8 cellular contexts compared by ENCODE assay signal in the genomic region with DNA sequence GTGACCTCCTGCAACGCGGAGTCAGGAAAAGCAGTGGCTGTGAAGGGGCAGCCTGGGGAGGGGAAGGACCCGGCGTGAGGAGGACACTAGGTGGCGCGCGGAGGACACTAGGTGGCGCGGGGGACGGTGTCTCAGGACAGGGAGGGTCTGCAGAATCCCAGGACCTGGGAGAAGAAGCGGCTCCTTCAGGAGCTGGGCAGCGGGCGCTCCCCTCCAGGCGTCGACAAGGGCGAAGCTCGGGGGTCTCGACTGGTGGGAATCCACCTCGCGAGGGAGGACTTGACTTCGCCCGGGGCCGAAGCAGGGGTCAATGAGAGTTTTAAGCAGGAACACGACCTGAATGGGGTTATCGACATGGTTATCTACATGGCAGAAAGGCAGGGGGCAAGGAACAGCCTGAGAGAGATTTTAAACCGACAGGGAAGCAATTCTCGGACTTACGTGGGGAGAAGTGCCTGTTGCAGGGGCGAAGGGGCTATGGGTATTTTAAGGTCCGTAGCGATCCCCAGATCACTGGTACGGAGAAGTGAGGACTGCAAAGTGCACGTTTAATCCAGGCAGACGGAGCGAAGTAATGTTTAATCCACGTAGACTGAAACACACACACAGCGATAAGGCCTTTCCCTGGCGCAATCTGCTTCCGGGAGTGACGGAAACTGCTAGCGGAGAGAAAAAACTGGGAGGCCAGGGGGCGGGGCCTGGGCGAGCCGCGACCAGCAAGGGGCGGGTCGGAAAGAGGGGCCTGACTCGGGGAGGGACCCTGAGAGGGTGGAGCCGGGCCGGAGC. TPM values are rescaled to one million over a fixed set of nuclear protein-coding genes. Genes with fewer than 3 reads are reported as not detected.
DNase-seq lines count a peak whose midpoint lies in the region; TF ChIP-seq lines count a peak whose summit lies in the region.

A gene (minus strand): TSS at position 648 of the 786 bp plus-strand sequence. CDS start 9,426 bp downstream, outside the sequence.

- H3K27me3 Mint-ChIP-seq in activated naive CD4-positive, alpha-beta T cell treated with anti-CD3 and anti-CD28 coated beads, Interleukin-2, amount 50 U/mL, for 24 hours: no peaks in the 10 kb centered on the region

- POLR2A ChIA-PET in SK-N-SH (lab: Yijun Ruan, JAX): interaction anchor here (0.6 to 2.2 kb wide), 3 partner anchors 50 to 58 kb away, joined by 3 to 10 read pairs (median 3); a partner anchor contains a TSS

- no peak for TF ChIP-seq EP300 in SK-N-SH (IDR thresholded peaks at IDR 0.05; ENCODE audit: borderline replicate concordance in 1 of 2, low read depth in 1 of 2, low read length in 1 of 2)

- H3K27me3 ChIP-seq in SK-N-SH (ENCODE audit: insufficient read depth): no peaks in the 10 kb centered on the region

- CTCF ChIA-PET in SK-N-SH (lab: Yijun Ruan, JAX): interaction anchor here (0.6 to 2.8 kb wide), 19 partner anchors 9 to 722 kb away, joined by 3 to 20 read pairs (median 4); a partner anchor contains a TSS

- H3K27ac ChIP-seq in SK-N-SH (ENCODE audit: low read depth in 2 of 2, low read length in 1 of 2) (peak within 1 kb of the TSS; percentile 92 to 97), temporal lobe (ENCODE audit: low read depth, low read length) (peak within 1 kb of the TSS; percentile 87)

- peak within 1 kb of the TSS; percentile 100 for H2AFZ ChIP-seq in SK-N-SH (ENCODE audit: low read depth)

- H3K4me2 ChIP-seq in SK-N-SH: peak within 1 kb of the TSS; percentile 96

- H4K20me1 ChIP-seq in SK-N-SH (ENCODE audit: insufficient read depth): no peaks in the 10 kb centered on the region

- peaks cover 33% of the 10 kb centered on the region for H3K4me1 Mint-ChIP-seq in activated naive CD4-positive, alpha-beta T cell treated with anti-CD3 and anti-CD28 coated beads, Interleukin-2, amount 50 U/mL, for 24 hours

- peaks cover 0 to 9% of the 10 kb centered on the region in 2 experiments; a peak in 2 of 4 replicates for H3K4me1 ChIP-seq in SK-N-SH (ENCODE audit: control insufficient read depth in 1 of 2, insufficient read depth in 2 of 2, low read depth in 1 of 2, low read length in 1 of 2)

- TF ChIP-seq CTCF in HFF-Myc (IDR thresholded peaks at IDR 0.05; ENCODE audit: low read depth, low read length, missing control alignments) (peak; percentile 74), NB4 (IDR thresholded peaks at IDR 0.05; ENCODE audit: low read depth, low read length) (peak; percentile 71), SK-N-SH (IDR thresholded peaks at IDR 0.05) (peak; percentile 75)

- TF ChIP-seq RAD21 in SK-N-SH (IDR thresholded peaks at IDR 0.05; ENCODE audit: low read length): peak; percentile 79

- H3K9me2 ChIP-seq in SK-N-SH: no peaks in the 10 kb centered on the region

- peaks cover 20% of the 10 kb centered on the region for H3K36me3 Mint-ChIP-seq in activated naive CD4-positive, alpha-beta T cell treated with anti-CD3 and anti-CD28 coated beads, Interleukin-2, amount 50 U/mL, for 24 hours

- WGBS in SK-N-SH (ENCODE audit: low lambda C conversion rate): 2% methylated on average over 47 of the region's 50 CpGs

- peaks cover 2% of the 10 kb centered on the region for H3K9me3 Mint-ChIP-seq in activated naive CD4-positive, alpha-beta T cell treated with anti-CD3 and anti-CD28 coated beads, Interleukin-2, amount 50 U/mL, for 24 hours

- peaks cover 40% of the 10 kb centered on the region for H3K79me2 ChIP-seq in SK-N-SH (ENCODE audit: insufficient read depth)

- H3K4me3 Mint-ChIP-seq in activated naive CD4-positive, alpha-beta T cell treated with anti-CD3 and anti-CD28 coated beads, Interleukin-2, amount 50 U/mL, for 24 hours: peak within 1 kb of the TSS; percentile 99

- peak within 1 kb of the TSS; percentile 93 for H3K4me3 ChIP-seq in GM08714 (ENCODE audit: low read length)
- peak within 1 kb of the TSS; percentile 95 for H3K4me3 ChIP-seq in HFF-Myc (replicated peaks; ENCODE audit: low read depth, low read length)
- peak within 1 kb of the TSS; percentile 86 for H3K4me3 ChIP-seq in NB4 (ENCODE audit: low read depth, low read length)
- peak within 1 kb of the TSS; percentile 82 to 99 for H3K4me3 ChIP-seq in SK-N-SH (ENCODE audit: low read depth in 2 of 2, low read length in 1 of 2)

- TF ChIP-seq POLR2A in NB4 (IDR thresholded peaks at IDR 0.05; ENCODE audit: extremely low read depth, insufficient read length): peak; percentile 70

- H3K36me3 ChIP-seq in SK-N-SH (replicated peaks in 1 of 2; ENCODE audit: control insufficient read depth in 1 of 2, insufficient read depth in 2 of 2, low read length in 1 of 2): peaks cover 0 to 21% of the 10 kb centered on the region in 2 experiments

- peak within 1 kb of the TSS; percentile 93 for H3K27ac Mint-ChIP-seq in activated naive CD4-positive, alpha-beta T cell treated with anti-CD3 and anti-CD28 coated beads, Interleukin-2, amount 50 U/mL, for 24 hours

- DNase-seq in HFF-Myc (ENCODE audit: extremely low read depth, low read depth) (peak; percentile 77), NB4 (ENCODE audit: low read depth) (peak; percentile 95), SK-N-SH (peak; percentile 97), globus pallidus (ENCODE audit: low spot score) (peak; percentile 95), occipital lobe (lab: John Stamatoyannopoulos, UW) (peak; percentile 94)

- peaks cover 13% of the 10 kb centered on the region for H3F3A ChIP-seq in SK-N-SH (replicated peaks; ENCODE audit: insufficient read depth)

- H3K9ac ChIP-seq in SK-N-SH: peak within 1 kb of the TSS; percentile 88

- H3K9me3 ChIP-seq in SK-N-SH: peaks cover 5% of the 10 kb centered on the region; the same call in 1 of the 2 replicates

TF ChIP-seq in SK-N-SH, 30 proteins besides CTCF, POLR2A, EP300 and RAD21 (continues in another document):
- TF ChIP-seq, protein P1, sequence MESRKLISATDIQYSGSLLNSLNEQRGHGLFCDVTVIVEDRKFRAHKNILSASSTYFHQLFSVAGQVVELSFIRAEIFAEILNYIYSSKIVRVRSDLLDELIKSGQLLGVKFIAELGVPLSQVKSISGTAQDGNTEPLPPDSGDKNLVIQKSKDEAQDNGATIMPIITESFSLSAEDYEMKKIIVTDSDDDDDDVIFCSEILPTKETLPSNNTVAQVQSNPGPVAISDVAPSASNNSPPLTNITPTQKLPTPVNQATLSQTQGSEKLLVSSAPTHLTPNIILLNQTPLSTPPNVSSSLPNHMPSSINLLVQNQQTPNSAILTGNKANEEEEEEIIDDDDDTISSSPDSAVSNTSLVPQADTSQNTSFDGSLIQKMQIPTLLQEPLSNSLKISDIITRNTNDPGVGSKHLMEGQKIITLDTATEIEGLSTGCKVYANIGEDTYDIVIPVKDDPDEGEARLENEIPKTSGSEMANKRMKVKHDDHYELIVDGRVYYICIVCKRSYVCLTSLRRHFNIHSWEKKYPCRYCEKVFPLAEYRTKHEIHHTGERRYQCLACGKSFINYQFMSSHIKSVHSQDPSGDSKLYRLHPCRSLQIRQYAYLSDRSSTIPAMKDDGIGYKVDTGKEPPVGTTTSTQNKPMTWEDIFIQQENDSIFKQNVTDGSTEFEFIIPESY (IDR thresholded peaks at IDR 0.05; ENCODE audit: borderline replicate concordance, low read depth): no peak
- TF ChIP-seq NRF1 (IDR thresholded peaks at IDR 0.05; ENCODE audit: low read depth, low read length) (no peak), RFX5 (IDR thresholded peaks at IDR 0.05; ENCODE audit: low read length) (no peak), MXI1 (IDR thresholded peaks at IDR 0.05; ENCODE audit: low read depth, low read length) (no peak; the same call in 1 of the 2 replicates), POLR2AphosphoS5 (IDR thresholded peaks at IDR 0.05; ENCODE audit: low read depth, low read length) (peak; percentile 91), FOXM1 (IDR thresholded peaks at IDR 0.05; ENCODE audit: low read depth) (no peak), JUND (IDR thresholded peaks at IDR 0.05) (no peak), RXRA (IDR thresholded peaks at IDR 0.05; ENCODE audit: borderline replicate concordance, low read depth) (no peak), ELF1 (IDR thresholded peaks at IDR 0.05) (peak; percentile 81), MEF2A (IDR thresholded peaks at IDR 0.05; ENCODE audit: borderline replicate concordance, low read depth) (no peak), FOSL2 (IDR thresholded peaks at IDR 0.05; ENCODE audit: borderline replicate concordance, low read depth) (no peak), EZH2phosphoT487 (IDR thresholded peaks at IDR 0.05; ENCODE audit: borderline replicate concordance, low read depth) (no peak)
- TF ChIP-seq, protein P2, sequence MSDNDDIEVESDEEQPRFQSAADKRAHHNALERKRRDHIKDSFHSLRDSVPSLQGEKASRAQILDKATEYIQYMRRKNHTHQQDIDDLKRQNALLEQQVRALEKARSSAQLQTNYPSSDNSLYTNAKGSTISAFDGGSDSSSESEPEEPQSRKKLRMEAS (IDR thresholded peaks at IDR 0.05; ENCODE audit: low read depth): peak; percentile 60
- TF ChIP-seq, protein P3, sequence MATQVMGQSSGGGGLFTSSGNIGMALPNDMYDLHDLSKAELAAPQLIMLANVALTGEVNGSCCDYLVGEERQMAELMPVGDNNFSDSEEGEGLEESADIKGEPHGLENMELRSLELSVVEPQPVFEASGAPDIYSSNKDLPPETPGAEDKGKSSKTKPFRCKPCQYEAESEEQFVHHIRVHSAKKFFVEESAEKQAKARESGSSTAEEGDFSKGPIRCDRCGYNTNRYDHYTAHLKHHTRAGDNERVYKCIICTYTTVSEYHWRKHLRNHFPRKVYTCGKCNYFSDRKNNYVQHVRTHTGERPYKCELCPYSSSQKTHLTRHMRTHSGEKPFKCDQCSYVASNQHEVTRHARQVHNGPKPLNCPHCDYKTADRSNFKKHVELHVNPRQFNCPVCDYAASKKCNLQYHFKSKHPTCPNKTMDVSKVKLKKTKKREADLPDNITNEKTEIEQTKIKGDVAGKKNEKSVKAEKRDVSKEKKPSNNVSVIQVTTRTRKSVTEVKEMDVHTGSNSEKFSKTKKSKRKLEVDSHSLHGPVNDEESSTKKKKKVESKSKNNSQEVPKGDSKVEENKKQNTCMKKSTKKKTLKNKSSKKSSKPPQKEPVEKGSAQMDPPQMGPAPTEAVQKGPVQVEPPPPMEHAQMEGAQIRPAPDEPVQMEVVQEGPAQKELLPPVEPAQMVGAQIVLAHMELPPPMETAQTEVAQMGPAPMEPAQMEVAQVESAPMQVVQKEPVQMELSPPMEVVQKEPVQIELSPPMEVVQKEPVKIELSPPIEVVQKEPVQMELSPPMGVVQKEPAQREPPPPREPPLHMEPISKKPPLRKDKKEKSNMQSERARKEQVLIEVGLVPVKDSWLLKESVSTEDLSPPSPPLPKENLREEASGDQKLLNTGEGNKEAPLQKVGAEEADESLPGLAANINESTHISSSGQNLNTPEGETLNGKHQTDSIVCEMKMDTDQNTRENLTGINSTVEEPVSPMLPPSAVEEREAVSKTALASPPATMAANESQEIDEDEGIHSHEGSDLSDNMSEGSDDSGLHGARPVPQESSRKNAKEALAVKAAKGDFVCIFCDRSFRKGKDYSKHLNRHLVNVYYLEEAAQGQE (IDR thresholded peaks at IDR 0.05; ENCODE audit: low read depth, low read length): no peak

RNA-seq across cellular contexts. Expression of the gene that starts here (rescaled TPM):
- polyA plus RNA-seq in SK-N-SH (2012; rRNA removed): 1.5 and 2.0 TPM in 2 replicates
- polyA plus RNA-seq in SK-N-SH (2012; cell fraction: cytosol; rRNA removed): 2.0 and 2.1 TPM in 2 replicates
- polyA plus RNA-seq in SK-N-SH (2012; cell fraction: nucleus; rRNA removed): 1.3 and 2.0 TPM in 2 replicates
- total RNA-seq in occipital lobe (33.4 TPM), temporal lobe (25.1 TPM)

Comparison
In these comparisons a context has a peak if more than half of its experiments do, and no peak if none do; other contexts are left out.
1. Peak in every context shown above with its lines: DNase-seq, H3K4me3 ChIP-seq and H3K27ac ChIP-seq.